ENCODE assay signal across 8 cellular contexts in genomic region chr7:34165927-34166550, GRCh38.
DNase-seq lines count a peak whose midpoint lies in the region; ATAC-seq and TF ChIP-seq lines count a peak whose summit lies in the region.

No MANE protein-coding gene starts in this region.

- TF ChIP-seq CTCF in retinal pigment epithelial cell (conservative IDR thresholded peaks at IDR 0.05; ENCODE audit: low read depth, low read length), result peak; percentile 76

- ATAC-seq in HG03571 (IDR thresholded peaks at IDR 0.05; ENCODE audit: unreplicated experiment), result no peak
- no peak for ATAC-seq in GM21360 (IDR thresholded peaks at IDR 0.05; ENCODE audit: unreplicated experiment)

- peak; percentile 11 to 19 for DNase-seq in NCI-H524 (lab: John Stamatoyannopoulos, UW)
- no peak for DNase-seq in NCI-H524 treated with DMSO at 0.1 percent for 48 hours (lab: John Stamatoyannopoulos, UW)
- DNase-seq in NCI-H82 treated with DMSO at 0.1 percent for 48 hours (lab: John Stamatoyannopoulos, UW; ENCODE audit: unreplicated experiment), result peak; percentile 5
- peak; percentile 12 to 22 for DNase-seq in erythroblast (lab: John Stamatoyannopoulos, UW)
- no peak for DNase-seq in retinal pigment epithelial cell (ENCODE audit: low read depth)
- no peak for DNase-seq in activated CD4-positive, CD25-positive, alpha-beta regulatory T cell (lab: John Stamatoyannopoulos, UW)

- TF ChIP-seq POLR2A in erythroblast (IDR thresholded peaks at IDR 0.05; ENCODE audit: low read length), result no peak

- H3K4me3 ChIP-seq in retinal pigment epithelial cell (ENCODE audit: low read length), result no peak overlapping the region

Comparison
In these comparisons a context has a peak if more than half of its experiments do, and no peak if none do; other contexts are left out.
1. DNase-seq: peak in NCI-H524 (2 of 2), NCI-H82 treated with DMSO at 0.1 percent for 48 hours (single experiment) and erythroblast (2 of 2); none in NCI-H524 treated with DMSO at 0.1 percent for 48 hours (single experiment), retinal pigment epithelial cell (single experiment) and activated CD4-positive, CD25-positive, alpha-beta regulatory T cell (0 of 4).